ENCODE assay signal across 12 cellular contexts in the genomic region with DNA sequence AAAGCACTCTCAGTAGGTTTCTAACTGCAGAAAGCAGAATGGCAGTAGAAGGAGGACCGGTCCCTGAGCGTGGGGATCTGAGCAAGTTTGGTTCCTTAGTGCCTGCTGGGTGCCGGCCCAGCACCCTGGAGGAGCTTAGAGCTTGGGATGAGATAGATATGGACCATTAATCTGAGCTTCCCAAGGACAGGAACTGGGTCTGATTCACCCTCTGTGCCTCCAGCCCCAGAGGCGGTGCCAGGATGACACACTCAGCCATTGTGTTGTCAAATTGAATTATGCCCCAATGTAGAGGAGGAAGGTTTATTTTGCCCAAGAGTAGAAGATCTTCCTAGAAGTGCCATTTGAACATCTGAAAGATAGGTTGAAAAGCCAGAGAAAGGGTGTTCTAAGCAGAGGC. TPM values are rescaled to one million over a fixed set of nuclear protein-coding genes. Genes with fewer than 3 reads are reported as not detected.
DNase-seq lines count a peak whose midpoint lies in the region; ATAC-seq and TF ChIP-seq lines count a peak whose summit lies in the region.
"Had no signal": no experiment of that assay in that cellular context is flagged by ENCODE, and none has a peak within 500 bp of the region (broad histone marks: within the 10 kb centered on the region; RNA-seq: fewer than 3 reads in every experiment).

No MANE protein-coding gene starts in this region.

- DNase-seq in COLO668 (lab: John Stamatoyannopoulos, UW; ENCODE audit: unreplicated experiment) (peak; percentile 15), Panc1 (ENCODE audit: low read depth, low spot score) (no peak), epithelial cell of esophagus (ENCODE audit: low read depth) (peak; percentile 87), trophoblast cell (no peak), transverse colon (no peak), H4 (ENCODE audit: low spot score) (no peak)
- no peak for DNase-seq in activated naive CD4-positive, alpha-beta T cell (lab: John Stamatoyannopoulos, UW)
- DNase-seq: midbrain; NCI-H1694; SIG-M5; stimulated activated CD4-positive, alpha-beta T cell treated with anti-CD3 and anti-CD28 coated beads, Interleukin-2, amount 100 ng/mL, for 24 hours had no signal

- TSS peak; percentile 9 for BruUV-seq in Panc1 (replicated peaks; lab: Mats Ljungman, UMichigan)

- no peak for TF ChIP-seq POLR2A in transverse colon (IDR thresholded peaks at IDR 0.05)

- CTCF ChIA-PET in Panc1 (lab: Charles Lee) = no interaction called here

- no peak overlapping the region for H2BK5ac ChIP-seq in trophoblast cell (ENCODE audit: low read depth, low read length, poor library complexity)

- no peak for TF ChIP-seq EP300 in transverse colon (IDR thresholded peaks at IDR 0.05; ENCODE audit: low read depth)

- no CpG with 5 or more reads among the region's 4 CpGs for WGBS in trophoblast cell (ENCODE audit: extremely low coverage, insufficient coverage, insufficient read length)
- 92% methylated on average over 4 of the region's 4 CpGs; no CpG with 5 or more reads in 1 of the 2 donors for WGBS in transverse colon (ENCODE audit: low coverage in 1 of 2), 2 donors

- H3K27me3 ChIP-seq in Panc1 (ENCODE audit: control insufficient read depth, insufficient read depth, low read length) (no peaks in the 10 kb centered on the region), trophoblast cell (ENCODE audit: insufficient read depth, low read length) (no peaks in the 10 kb centered on the region), transverse colon (no peaks in the 10 kb centered on the region)

- no peak overlapping the region for H2BK120ac ChIP-seq in trophoblast cell (ENCODE audit: insufficient read depth, low read length, poor library complexity)

- H2AK5ac ChIP-seq in trophoblast cell (ENCODE audit: low read length) = no peak overlapping the region

- H3K36me3 ChIP-seq in Panc1 (ENCODE audit: control insufficient read depth, insufficient read depth, low read length) (peaks cover 4% of the 10 kb centered on the region; the same call in 1 of the 2 replicates), trophoblast cell (ENCODE audit: control insufficient read depth in 1 of 2, insufficient read depth in 2 of 2, low read length in 2 of 2) (peaks cover 6 to 10% of the 10 kb centered on the region in 2 experiments), transverse colon (no peaks in the 10 kb centered on the region)

- ATAC-seq in Panc1 = peak; percentile 50
- ATAC-seq in HG02970 (IDR thresholded peaks at IDR 0.05; ENCODE audit: low FRiP score, unreplicated experiment) = no peak

- peak overlapping the region; percentile 1 for H3K18ac ChIP-seq in trophoblast cell (ENCODE audit: low read length)

- peak overlapping the region; percentile 2 for H3K4ac ChIP-seq in trophoblast cell (ENCODE audit: low read depth, low read length)

- H3K23ac ChIP-seq in trophoblast cell (ENCODE audit: low read length) = no peak overlapping the region

- H3K79me2 ChIP-seq in trophoblast cell (ENCODE audit: control insufficient read depth, insufficient read depth, low read length, poor library complexity) = peaks cover 23% of the 10 kb centered on the region

- H3K9me3 ChIP-seq in Panc1 (ENCODE audit: control insufficient read depth, insufficient read depth, low read depth, low read length) = no peaks in the 10 kb centered on the region
- no peaks in the 10 kb centered on the region for H3K9me3 ChIP-seq in trophoblast cell (ENCODE audit: insufficient read depth, low read depth, low read length)
- no peaks in the 10 kb centered on the region for H3K9me3 ChIP-seq in transverse colon

- in situ Hi-C loops in Panc1 (cut with HindIII; ENCODE audit: low pct_unique_long_range_greater_than_20kb, low sequenced_read_pairs) = no loop called here
- in situ Hi-C loops in transverse colon (cut with MboI; ENCODE audit: low pct_ligation_motif_present in 1 of 4, low pct_unique_long_range_greater_than_20kb in 1 of 4, low sequenced_read_pairs in 3 of 4) = no loop called here

- no peak overlapping the region for H3K14ac ChIP-seq in trophoblast cell (ENCODE audit: low read length)

- no peak overlapping the region for H3K4me3 ChIP-seq in Panc1 (ENCODE audit: low read depth in 2 of 2, low read length in 2 of 2)
- no peak overlapping the region for H3K4me3 ChIP-seq in epithelial cell of esophagus (ENCODE audit: low read length)
- H3K4me3 ChIP-seq in trophoblast cell (ENCODE audit: low read depth, low read length) = no peak overlapping the region
- H3K4me3 ChIP-seq in transverse colon = no peak overlapping the region

- POLR2A ChIA-PET in Panc1 (lab: Charles Lee) = interaction anchor here (0.7 kb wide), 1 partner anchor 79 kb away, joined by 4 read pairs; no protein-coding TSS in a partner anchor

- no peak overlapping the region for H4K91ac ChIP-seq in trophoblast cell (ENCODE audit: low read depth, low read length)

- no peak overlapping the region for H3K9ac ChIP-seq in trophoblast cell (ENCODE audit: low read length)

- no peak overlapping the region for H3K4me2 ChIP-seq in trophoblast cell (ENCODE audit: low read length)

- H3K27ac ChIP-seq in Panc1 (ENCODE audit: low read length) (peak overlapping the region; percentile 69; the same call in 1 of the 2 replicates), trophoblast cell (ENCODE audit: low read depth, low read length) (no peak overlapping the region), transverse colon (no peak overlapping the region)

- H4K12ac ChIP-seq in trophoblast cell (ENCODE audit: low read depth, low read length) = no peak overlapping the region

- H3K4me1 ChIP-seq in Panc1 (ENCODE audit: control insufficient read depth, insufficient read depth, low read length) (peaks cover 30% of the 10 kb centered on the region), trophoblast cell (ENCODE audit: control insufficient read depth in 1 of 2, insufficient read depth in 2 of 2, low read length in 2 of 2) (peaks cover 6 to 9% of the 10 kb centered on the region in 2 experiments), transverse colon (peaks cover 9 to 41% (median 19%) of the 10 kb centered on the region in 4 donors)

- no peak overlapping the region for H2AFZ ChIP-seq in trophoblast cell (ENCODE audit: insufficient read depth, low read length, poor library complexity)

- H3K79me1 ChIP-seq in trophoblast cell (ENCODE audit: low read length) = peaks cover 13% of the 10 kb centered on the region

- intact Hi-C loops in Panc1 (cut with micrococcal nuclease; ENCODE audit: unreplicated experiment) (no loop called here), transverse colon (cut with DNase I; ENCODE audit: low total_unique reads) (no loop called here)

- TF ChIP-seq CTCF in Panc1 (IDR thresholded peaks at IDR 0.05) (no peak), epithelial cell of esophagus (IDR thresholded peaks at IDR 0.05; ENCODE audit: insufficient read depth, low read depth, low read length, missing control alignments) (no peak), transverse colon (IDR thresholded peaks at IDR 0.05) (no peak)

- H2BK12ac ChIP-seq in trophoblast cell (ENCODE audit: low read length) = no peak overlapping the region

- no peak overlapping the region for H4K8ac ChIP-seq in trophoblast cell (ENCODE audit: low read depth, low read length)

RNA-seq across cellular contexts. Expression of a gene that starts 4.3 kb away (rescaled TPM):
- total RNA-seq in Panc1 (2021; ENCODE audit: unreplicated experiment) (62.0 TPM), transverse colon (10 to 100 TPM; 29.5 to 43.6 (median 35.7) TPM)
- 68.0 TPM for polyA plus RNA-seq in Panc1 (2012; ENCODE audit: insufficient read length)
- polyA plus RNA-seq in trophoblast cell (2013) = 31.6 and 32.5 TPM in 2 replicates
- total RNA-seq in H4 (2014; rRNA removed; shearing (Covaris generic)) = 17.8 and 17.9 TPM in 2 replicates

RNA-seq across cellular contexts. Expression of a gene that starts 19.7 kb away (rescaled TPM):
- total RNA-seq in Panc1 (2021; ENCODE audit: unreplicated experiment) (140 TPM), transverse colon (10 to 100 TPM; 21.3 to 28.1 (median 26.2) TPM)
- 141 TPM for polyA plus RNA-seq in Panc1 (2012; ENCODE audit: insufficient read length)
- 75.2 TPM in 2 replicates for polyA plus RNA-seq in trophoblast cell (2013)
- 29.7 and 44.6 TPM in 2 replicates for total RNA-seq in H4 (2014; rRNA removed; shearing (Covaris generic))

Comparison
In these comparisons a context has a peak if more than half of its experiments do, and no peak if none do; other contexts are left out.
1. DNase-seq: peak in COLO668 (single experiment) and epithelial cell of esophagus (single experiment); none in Panc1 (single experiment), trophoblast cell (0 of 2), transverse colon (single experiment), activated naive CD4-positive, alpha-beta T cell (0 of 4) and H4 (single experiment).